In the genomic region with DNA sequence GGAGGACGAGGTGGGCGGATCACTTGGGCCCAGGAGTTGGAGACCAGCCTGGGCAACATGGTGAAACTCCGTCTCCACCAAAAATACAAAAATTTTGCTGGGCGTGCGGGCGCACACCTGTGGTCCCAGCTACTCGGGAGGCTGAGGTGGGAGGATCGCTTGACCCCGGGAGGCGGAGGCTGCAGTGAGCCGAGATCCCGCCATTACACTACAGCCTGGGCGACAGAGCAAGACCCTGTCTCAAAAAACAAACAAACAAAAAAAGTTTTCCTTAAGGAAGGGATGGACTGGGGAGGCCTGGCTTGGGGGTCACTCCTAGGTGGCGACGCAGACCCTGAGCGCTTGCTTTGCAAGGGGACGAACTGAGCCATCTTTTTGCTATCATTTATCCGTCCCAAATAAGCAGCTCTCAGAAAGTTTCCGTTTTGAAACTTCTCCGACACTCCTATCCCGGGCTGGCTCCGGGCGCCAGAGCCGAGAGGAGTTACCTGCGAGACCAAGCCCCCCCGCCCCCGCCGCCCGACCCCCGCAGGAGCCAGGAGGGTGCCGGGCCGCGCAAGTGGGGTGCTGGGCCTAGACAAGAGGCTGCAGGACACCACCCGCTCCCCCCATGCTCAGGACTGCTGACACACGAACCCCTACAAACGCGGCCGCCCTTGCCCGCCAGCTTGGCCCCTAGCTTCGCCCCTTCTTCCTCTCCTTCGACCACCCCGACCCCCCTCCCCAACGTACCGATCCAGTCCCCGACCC, we compare ENCODE assay signal across 9 cellular contexts. TPM values are rescaled to one million over a fixed set of nuclear protein-coding genes. Genes with fewer than 3 reads are reported as not detected.
DNase-seq lines count a peak whose midpoint lies in the region; ATAC-seq, FAIRE-seq and TF ChIP-seq lines count a peak whose summit lies in the region.
"Had no signal": no experiment of that assay in that cellular context is flagged by ENCODE, and none has a peak within 500 bp of the region (broad histone marks: within the 10 kb centered on the region; RNA-seq: fewer than 3 reads in every experiment).

No MANE protein-coding gene starts in this region.

- H3K9me3 ChIP-seq in endothelial cell of umbilical vein (replicated peaks; ENCODE audit: control insufficient read depth, insufficient read depth, low read length) (no peaks in the 10 kb centered on the region), muscle layer of duodenum (ENCODE audit: control insufficient read depth in 1 of 2, low read length in 2 of 2) (no peaks in the 10 kb centered on the region), upper lobe of right lung (no peaks in the 10 kb centered on the region)

- H3K9me3 Mint-ChIP-seq in activated T-cell treated with anti-CD3 and anti-CD28 coated beads, Interleukin-2, amount 50 U/mL, for 72 hours: peaks cover 0 to 1% of the 10 kb centered on the region in 2 donors

- no peak for DNase-seq in activated T-cell treated with anti-CD3 and anti-CD28 coated beads, Interleukin-2, amount 50 U/mL, for 72 hours
- no peak for DNase-seq in activated T-cell treated with anti-CD3 and anti-CD28 coated beads, Interleukin-2, amount 50 U/mL, for 48 hours
- DNase-seq in endothelial cell of umbilical vein (ENCODE audit: low read depth, low spot score) (peak; percentile 21), upper lobe of right lung (no peak), NCI-H1092 treated with DMSO at 0.1 percent for 48 hours (lab: John Stamatoyannopoulos, UW) (no peak)

- H3K4me3 ChIP-seq in endothelial cell of umbilical vein (replicated peaks in 1 of 3; ENCODE audit: insufficient read depth in 1 of 3, low read depth in 1 of 3, low read length in 3 of 3) (peak overlapping the region; percentile 60 to 78 (median 75)), muscle layer of duodenum (ENCODE audit: low read depth in 1 of 2, low read length in 2 of 2) (peak overlapping the region; percentile 74 to 84), upper lobe of right lung (peak overlapping the region; percentile 73)

- dilution Hi-C loops in endothelial cell of umbilical vein (cut with MboI; ENCODE audit: extremely low pct_ligation_motif_present, low sequenced_read_pairs): no loop called here

- no peaks in the 10 kb centered on the region for H4K20me1 ChIP-seq in endothelial cell of umbilical vein (replicated peaks; ENCODE audit: control insufficient read depth, extremely low read depth, insufficient read depth, low read length)

- no peak overlapping the region for H3K27ac Mint-ChIP-seq in activated T-cell treated with anti-CD3 and anti-CD28 coated beads, Interleukin-2, amount 50 U/mL, for 72 hours

- no peak for TF ChIP-seq CTCF in endothelial cell of umbilical vein (IDR thresholded peaks at IDR 0.05; ENCODE audit: extremely low read depth in 1 of 2, insufficient read depth in 1 of 2, low read depth in 1 of 2, low read length in 2 of 2)
- no peak for TF ChIP-seq CTCF in upper lobe of right lung (IDR thresholded peaks at IDR 0.05)

- intact Hi-C loops in endothelial cell of umbilical vein (cut with micrococcal nuclease): loop anchor here (1.0 kb wide), 1 partner anchor 22 kb away; no protein-coding TSS in a partner anchor
- intact Hi-C loops in upper lobe of right lung (cut with DNase I): no loop called here

- H2AFZ ChIP-seq in endothelial cell of umbilical vein (ENCODE audit: low read depth, low read length): peak overlapping the region; percentile 89

- peaks cover 0 to 2% of the 10 kb centered on the region in 2 donors for H3K36me3 Mint-ChIP-seq in activated T-cell treated with anti-CD3 and anti-CD28 coated beads, Interleukin-2, amount 50 U/mL, for 72 hours (ENCODE audit: insufficient read depth in 2 of 2)

- peak overlapping the region; percentile 56 for H3K4me2 ChIP-seq in endothelial cell of umbilical vein (ENCODE audit: insufficient read depth, low read length)

- H3K4me1 ChIP-seq in endothelial cell of umbilical vein (ENCODE audit: control insufficient read depth, extremely low read depth, insufficient read depth, low read length) (peaks cover 18% of the 10 kb centered on the region), muscle layer of duodenum (ENCODE audit: control insufficient read depth in 1 of 2, insufficient read depth in 2 of 2, low read length in 2 of 2) (peaks cover 5 to 6% of the 10 kb centered on the region in 2 donors), upper lobe of right lung (peaks cover 7% of the 10 kb centered on the region)

- peak; percentile 27 to 28 for ATAC-seq in activated T-cell treated with anti-CD3 and anti-CD28 coated beads, Interleukin-2, amount 50 U/mL, for 72 hours (replicated peaks in 1 of 2)
- ATAC-seq in upper lobe of right lung: peak; percentile 28
- no peak for ATAC-seq in GM19467 (IDR thresholded peaks at IDR 0.05; ENCODE audit: unreplicated experiment)
- no peak for ATAC-seq in HG02763 (IDR thresholded peaks at IDR 0.05; ENCODE audit: unreplicated experiment)

- TF ChIP-seq POLR2A in endothelial cell of umbilical vein (IDR thresholded peaks at IDR 0.05; ENCODE audit: low read depth, low read length): no peak

- H3K27me3 Mint-ChIP-seq in activated T-cell treated with anti-CD3 and anti-CD28 coated beads, Interleukin-2, amount 50 U/mL, for 72 hours (ENCODE audit: low read depth): peaks cover 56% of the 10 kb centered on the region

- peaks cover 7% of the 10 kb centered on the region for H3K4me1 Mint-ChIP-seq in activated T-cell treated with anti-CD3 and anti-CD28 coated beads, Interleukin-2, amount 50 U/mL, for 72 hours (ENCODE audit: low read depth)

- CTCF ChIA-PET in endothelial cell of umbilical vein (lab: Charles Lee): no interaction called here

- BruUV-seq in endothelial cell of umbilical vein (replicated peaks; lab: Mats Ljungman, UMichigan): no TSS peak

- H3K79me2 ChIP-seq in endothelial cell of umbilical vein (ENCODE audit: control insufficient read depth, insufficient read depth, low read length): peaks cover 37% of the 10 kb centered on the region

- peak overlapping the region; percentile 19 for H3K27ac ChIP-seq in endothelial cell of umbilical vein (ENCODE audit: insufficient read depth, low read depth, low read length)
- H3K27ac ChIP-seq in muscle layer of duodenum (ENCODE audit: low read length): no peak overlapping the region
- H3K27ac ChIP-seq in upper lobe of right lung: no peak overlapping the region

- POLR2A ChIA-PET in endothelial cell of umbilical vein (lab: Charles Lee): no interaction called here

- H3K36me3 ChIP-seq in endothelial cell of umbilical vein (ENCODE audit: control insufficient read depth in 2 of 2, extremely low read depth in 1 of 2, insufficient read depth in 2 of 2, low read length in 2 of 2): no peaks in the 10 kb centered on the region
- H3K36me3 ChIP-seq in muscle layer of duodenum (ENCODE audit: control insufficient read depth in 1 of 2, insufficient read depth in 2 of 2, low read length in 2 of 2): no peaks in the 10 kb centered on the region
- H3K36me3 ChIP-seq in upper lobe of right lung: no peaks in the 10 kb centered on the region

- peak overlapping the region; percentile 65 for H3K9ac ChIP-seq in endothelial cell of umbilical vein (replicated peaks; ENCODE audit: extremely low read depth, insufficient read depth, low read length)

- H3K4me3 Mint-ChIP-seq in activated T-cell treated with anti-CD3 and anti-CD28 coated beads, Interleukin-2, amount 50 U/mL, for 72 hours: peak overlapping the region; percentile 68 to 81

- H3K9me1 ChIP-seq in endothelial cell of umbilical vein (replicated peaks; ENCODE audit: control insufficient read depth, extremely low read depth, insufficient read depth, low read length): no peaks in the 10 kb centered on the region

- no peak for FAIRE-seq in endothelial cell of umbilical vein (lab: Jason Lieb, UNC)

- H3K27me3 ChIP-seq in endothelial cell of umbilical vein (ENCODE audit: control insufficient read depth in 2 of 2, insufficient read depth in 2 of 2, low read length in 2 of 2) (no peaks in the 10 kb centered on the region), muscle layer of duodenum (ENCODE audit: low read depth, low read length) (no peaks in the 10 kb centered on the region), upper lobe of right lung (peaks cover 11% of the 10 kb centered on the region)

TF ChIP-seq in endothelial cell of umbilical vein, 7 proteins besides CTCF, POLR2A, EP300 and RAD21:
- TF ChIP-seq MAX (IDR thresholded peaks at IDR 0.05; ENCODE audit: insufficient read depth, insufficient read length) (no peak), FOS (IDR thresholded peaks at IDR 0.05; ENCODE audit: borderline replicate concordance, insufficient read depth, low read length) (no peak), JUN (IDR thresholded peaks at IDR 0.05; ENCODE audit: borderline replicate concordance, insufficient read depth, insufficient read length, low read depth) (no peak), POLR2AphosphoS5 (IDR thresholded peaks at IDR 0.05; ENCODE audit: insufficient read depth, low read depth, low read length) (no peak), EZH2 (IDR thresholded peaks at IDR 0.05; ENCODE audit: borderline replicate concordance, low read depth, low read length, severe bottlenecking) (no peak), GATA2 (IDR thresholded peaks at IDR 0.05; ENCODE audit: insufficient read depth, insufficient read length, low read depth, low read length) (no peak), MYC (IDR thresholded peaks at IDR 0.05; ENCODE audit: low read depth, low read length) (no peak)

RNA-seq across cellular contexts. Expression of gene PLA2R1, which starts 0.7 kb away (rescaled TPM):
- total RNA-seq in activated T-cell treated with anti-CD3 and anti-CD28 coated beads, Interleukin-2, amount 50 U/mL, for 72 hours: not detected
- total RNA-seq in endothelial cell of umbilical vein (14.4 and 15.6 TPM in 2 replicates), upper lobe of right lung (9.0 TPM)
- 6.2 and 6.9 TPM in 2 replicates for polyA plus RNA-seq in endothelial cell of umbilical vein
- 7.8 and 9.0 TPM in 2 replicates for polyA plus RNA-seq in endothelial cell of umbilical vein (2011; cell fraction: cytosol; rRNA removed)
- polyA plus RNA-seq in endothelial cell of umbilical vein (2011; cell fraction: nucleus; rRNA removed): 33.0 and 36.9 TPM in 2 replicates
- polyA plus RNA-seq in endothelial cell of umbilical vein (2012): 34.5 and 47.9 TPM in 2 replicates
- polyA minus RNA-seq in endothelial cell of umbilical vein: 20.0 and 23.5 TPM in 2 replicates
- 0.10 TPM for polyA minus RNA-seq in endothelial cell of umbilical vein (2011; cell fraction: cytosol; rRNA and poly(A)+ RNA removed)
- 37.4 and 46.0 TPM in 2 replicates for polyA minus RNA-seq in endothelial cell of umbilical vein (2011; cell fraction: nucleus; rRNA and poly(A)+ RNA removed)
- total RNA-seq: activated CD8-positive, alpha-beta memory T cell treated with anti-CD3 and anti-CD28 coated beads for 36 hours had no signal

Comparison
In these comparisons a context has a peak if more than half of its experiments do, and no peak if none do; other contexts are left out.
1. ATAC-seq: peak in activated T-cell treated with anti-CD3 and anti-CD28 coated beads, Interleukin-2, amount 50 U/mL, for 72 hours (2 of 2) and upper lobe of right lung (single experiment); none in GM19467 (single experiment) and HG02763 (single experiment).
2. Peak in every context shown above with its lines, with median percentiles within 50 percentile points of each other: H3K4me3 ChIP-seq.